8 cellular contexts compared by ENCODE assay signal in the genomic region with DNA sequence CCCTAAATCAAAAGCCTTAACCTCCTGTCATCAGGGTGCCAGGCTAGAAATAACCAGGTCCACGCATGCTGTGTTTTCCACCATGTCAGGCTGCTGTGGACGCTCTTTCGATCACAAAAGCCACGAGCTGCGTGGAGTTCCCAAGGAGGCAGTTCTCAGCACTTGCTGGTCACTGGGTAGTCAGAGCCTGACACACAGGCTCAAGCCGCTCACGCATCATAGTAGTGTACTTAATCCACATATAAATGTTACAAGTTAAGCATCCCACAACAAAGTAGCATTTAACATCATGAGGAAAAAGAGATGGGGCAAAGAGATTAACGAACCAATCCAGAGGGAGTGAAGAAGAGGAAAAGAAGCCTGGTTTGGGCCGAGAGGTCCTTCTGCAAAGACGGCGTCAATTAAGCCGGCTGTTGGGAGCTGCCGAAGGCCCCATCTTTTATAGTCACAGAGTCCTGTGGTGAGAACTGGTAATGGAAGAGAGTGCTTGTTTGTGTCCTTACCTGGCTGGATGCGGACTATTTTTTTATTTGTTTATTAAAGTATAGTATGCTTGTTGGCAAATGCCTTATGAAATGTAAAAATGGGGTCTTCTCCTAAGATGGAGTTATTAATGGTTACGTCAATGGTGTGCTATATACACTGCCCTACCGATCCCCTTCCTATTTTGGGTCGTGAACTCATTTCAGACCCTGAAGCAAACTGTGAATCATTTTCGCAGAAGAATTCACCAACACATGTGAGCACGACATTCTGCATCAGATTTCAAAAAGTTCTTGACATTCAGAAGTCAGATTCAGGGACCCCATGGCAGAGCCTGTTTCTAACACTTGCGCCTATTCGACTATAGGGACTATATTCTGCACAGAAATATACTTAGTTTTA. TPM values are rescaled to one million over a fixed set of nuclear protein-coding genes. Genes with fewer than 3 reads are reported as not detected.
A peak's percentile ranks its signal among the peaks of the same experiment; 100 is the strongest.
DNase-seq lines count a peak whose midpoint lies in the region; ATAC-seq and TF ChIP-seq lines count a peak whose summit lies in the region.

No MANE protein-coding gene starts in this region.

- peak overlapping the region; percentile 90 to 96 for H3K27ac ChIP-seq in breast epithelium
- H3K27ac ChIP-seq in liver (ENCODE audit: low read depth in 1 of 2, low read length in 2 of 2), result peak overlapping the region; percentile 70 to 86
- H3K27ac ChIP-seq in temporal lobe (ENCODE audit: low read depth, low read length), result peak overlapping the region; percentile 89

- H3K36me3 ChIP-seq in breast epithelium (no peaks in the 10 kb centered on the region), liver (ENCODE audit: control insufficient read depth in 4 of 4, insufficient read depth in 3 of 4, low read depth in 1 of 4, low read length in 3 of 4) (peaks cover 0 to 2% (median 0%) of the 10 kb centered on the region in 4 donors)

- peak; percentile 3 for ATAC-seq in HG02678 (IDR thresholded peaks at IDR 0.05; ENCODE audit: unreplicated experiment)

- H3K27me3 ChIP-seq in breast epithelium (no peaks in the 10 kb centered on the region), liver (ENCODE audit: control insufficient read depth in 4 of 4, insufficient read depth in 4 of 4, low read length in 3 of 4) (no peaks in the 10 kb centered on the region)

- H3K4me3 ChIP-seq in breast epithelium, result peak overlapping the region; percentile 70 to 90 (median 80)
- H3K4me3 ChIP-seq in liver (ENCODE audit: low read depth in 1 of 3, low read length in 3 of 3), result peak overlapping the region; percentile 57 to 93 (median 86)

- DNase-seq in stimulated activated CD4-positive, alpha-beta T cell treated with anti-CD3 and anti-CD28 coated beads, Interleukin-2, amount 100 ng/mL, for 48 hours, result peak; percentile 19 to 27
- no peak for DNase-seq in stimulated activated CD4-positive, alpha-beta T cell treated with anti-CD3 and anti-CD28 coated beads, Interleukin-4, amount 100 ng/mL, for 4 hours
- DNase-seq in NCI-H82 treated with DMSO at 0.1 percent for 48 hours (lab: John Stamatoyannopoulos, UW; ENCODE audit: unreplicated experiment) (peak; percentile 52), breast epithelium (ENCODE audit: low spot score in 2 of 2) (peak in 1 of 2 donors; percentile 25), ureter (ENCODE audit: low spot score) (no peak)

- H3K9me3 ChIP-seq in breast epithelium, result no peaks in the 10 kb centered on the region
- no peaks in the 10 kb centered on the region for H3K9me3 ChIP-seq in liver (ENCODE audit: control insufficient read depth in 4 of 4, low read length in 3 of 4)

- no peak for TF ChIP-seq POLR2A in breast epithelium (IDR thresholded peaks at IDR 0.05)

- intact Hi-C loops in breast epithelium (cut with DNase I; ENCODE audit: low total_unique reads), result no loop called here

- 41% methylated on average over 21 of the region's 21 CpGs for WGBS in liver

- TF ChIP-seq CTCF in breast epithelium (IDR thresholded peaks at IDR 0.05), result no peak
- TF ChIP-seq CTCF in liver (IDR thresholded peaks at IDR 0.05; ENCODE audit: low read depth, low read length, missing input control), result no peak

- no peak for TF ChIP-seq RAD21 in liver (IDR thresholded peaks at IDR 0.05)

- peaks cover 4 to 11% of the 10 kb centered on the region in 2 donors for H3K4me1 ChIP-seq in breast epithelium
- H3K4me1 ChIP-seq in liver (ENCODE audit: control insufficient read depth in 4 of 4, insufficient read depth in 4 of 4, low read length in 3 of 4), result peaks cover 2 to 43% (median 36%) of the 10 kb centered on the region in 4 donors

- peak overlapping the region; percentile 79 to 96 for H3K9ac ChIP-seq in liver (ENCODE audit: low read depth in 1 of 2, low read length in 2 of 2)

TF ChIP-seq in liver, 16 proteins besides CTCF, POLR2A, EP300 and RAD21:
- TF ChIP-seq NR2F2 (IDR thresholded peaks at IDR 0.05), result peak; percentile 8
- no peak for TF ChIP-seq HNF4G (IDR thresholded peaks at IDR 0.05)
TF ChIP-seq in liver: peak in this region for 1.

RNA-seq across cellular contexts. Expression of gene PRIMPOL, which starts 0.7 kb away (rescaled TPM):
- total RNA-seq in breast epithelium (10 to 100 TPM; 15.4 to 25.2 (median 15.7) TPM), liver (1 to 10 TPM; 5.9 to 7.3 TPM), temporal lobe (27.0 TPM), ureter (20.3 TPM)
- 1 to 10 TPM; 2.2 to 5.0 TPM for polyA plus RNA-seq in liver

RNA-seq across cellular contexts. Expression of gene CASP3, which starts 1.0 kb away (rescaled TPM):
- 10 to 100 TPM; 16.4 to 20.9 (median 16.6) TPM for total RNA-seq in breast epithelium
- total RNA-seq in liver, result 10 to 100 TPM; 13.2 to 30.1 TPM
- 10 to 100 TPM in 1 of 2 donors, 1 to 10 TPM in 1; 7.8 to 10.4 TPM for polyA plus RNA-seq in liver
- total RNA-seq in temporal lobe, result 47.2 TPM
- total RNA-seq in ureter, result 17.4 TPM

Comparison
In these comparisons a context has a peak if more than half of its experiments do, and no peak if none do; other contexts are left out.
1. DNase-seq: peak in stimulated activated CD4-positive, alpha-beta T cell treated with anti-CD3 and anti-CD28 coated beads, Interleukin-2, amount 100 ng/mL, for 48 hours (2 of 2) and NCI-H82 treated with DMSO at 0.1 percent for 48 hours (single experiment); none in stimulated activated CD4-positive, alpha-beta T cell treated with anti-CD3 and anti-CD28 coated beads, Interleukin-4, amount 100 ng/mL, for 4 hours (0 of 2) and ureter (single experiment).
2. Peak in every context shown above with its lines, with median percentiles within 50 percentile points of each other: H3K27ac ChIP-seq.